ENCODE assay signal across 12 cellular contexts in the genomic region with DNA sequence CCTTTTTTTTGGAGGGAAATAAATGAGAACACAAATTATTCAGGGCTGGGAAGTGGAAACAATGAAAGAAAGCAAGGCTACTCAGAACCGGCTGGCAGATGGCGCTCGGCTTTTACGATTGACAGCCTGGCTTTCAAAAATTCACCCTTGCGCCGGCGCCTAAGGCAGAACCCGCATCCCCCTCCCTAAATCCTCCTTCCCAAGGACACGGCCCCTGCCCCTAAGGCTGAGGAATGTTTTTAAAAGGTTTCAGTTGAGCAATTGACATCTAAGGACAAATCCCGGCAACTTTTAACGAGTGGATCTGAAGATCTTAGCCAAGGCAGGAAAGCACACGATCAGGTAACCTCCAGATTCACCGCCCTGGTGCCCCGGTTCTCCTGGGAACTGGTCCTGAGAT. TPM values are rescaled to one million over a fixed set of nuclear protein-coding genes. Genes with fewer than 3 reads are reported as not detected.
DNase-seq lines count a peak whose midpoint lies in the region; ATAC-seq and TF ChIP-seq lines count a peak whose summit lies in the region.
"Had no signal": no experiment of that assay in that cellular context is flagged by ENCODE, and none has a peak within 500 bp of the region (broad histone marks: within the 10 kb centered on the region; RNA-seq: fewer than 3 reads in every experiment).

No MANE protein-coding gene starts in this region.

- peaks cover 16% of the 10 kb centered on the region for H3K4me1 Mint-ChIP-seq in type B pancreatic cell (ENCODE audit: unreplicated experiment)
- H3K4me1 Mint-ChIP-seq in CD8-positive, alpha-beta T cell (ENCODE audit: low read depth): peaks cover 5% of the 10 kb centered on the region

- POLR2A ChIA-PET in CD8-positive, alpha-beta T cell (lab: Charles Lee): no interaction called here

- no peaks in the 10 kb centered on the region for H3K4me1 ChIP-seq in cardiac muscle cell (ENCODE audit: low read depth)
- H3K4me1 ChIP-seq in CD8-positive, alpha-beta T cell (ENCODE audit: insufficient read depth, low read length): no peaks in the 10 kb centered on the region

- H3K36me3 ChIP-seq in cardiac muscle cell: no peaks in the 10 kb centered on the region
- H3K36me3 ChIP-seq in CD8-positive, alpha-beta T cell (ENCODE audit: insufficient read depth, low read length): no peaks in the 10 kb centered on the region
- H3K36me3 ChIP-seq: tibial nerve had no signal

- H3K9me3 Mint-ChIP-seq in type B pancreatic cell: no peaks in the 10 kb centered on the region
- H3K9me3 Mint-ChIP-seq in CD8-positive, alpha-beta T cell: no peaks in the 10 kb centered on the region
- H3K9me3 Mint-ChIP-seq: activated T-cell treated with anti-CD3 and anti-CD28 coated beads, Interleukin-2, amount 50 U/mL, for 72 hours had no signal

- H3K36me3 Mint-ChIP-seq in type B pancreatic cell: no peaks in the 10 kb centered on the region
- no peaks in the 10 kb centered on the region for H3K36me3 Mint-ChIP-seq in CD8-positive, alpha-beta T cell

- no peak overlapping the region for H3K27ac ChIP-seq in cardiac muscle cell
- no peak overlapping the region for H3K27ac ChIP-seq in CD8-positive, alpha-beta T cell (ENCODE audit: low read depth, low read length)
- H3K27ac ChIP-seq: tibial nerve had no signal

- H3K4me3 ChIP-seq in cardiac muscle cell (no peak overlapping the region), fibroblast of pulmonary artery (replicated peaks; ENCODE audit: low read depth, low read length) (no peak overlapping the region)
- no peak overlapping the region for H3K4me3 ChIP-seq in CD8-positive, alpha-beta T cell (ENCODE audit: low read depth, low read length)
- H3K4me3 ChIP-seq: tibial nerve had no signal

- TF ChIP-seq CTCF in cardiac muscle cell (IDR thresholded peaks at IDR 0.05; ENCODE audit: low read depth, low read length) (peak; percentile 21), fibroblast of pulmonary artery (IDR thresholded peaks at IDR 0.05; ENCODE audit: low read length, missing control alignments) (peak; percentile 11), type B pancreatic cell (conservative IDR thresholded peaks at IDR 0.05) (peak; percentile 66)
- no peak for TF ChIP-seq CTCF in CD8-positive, alpha-beta T cell (IDR thresholded peaks at IDR 0.05)

- CTCF ChIA-PET in CD8-positive, alpha-beta T cell (lab: Charles Lee): interaction anchor here (1.9 to 3.9 kb wide), 4 partner anchors 219 to 627 kb away, joined by 11 to 25 read pairs (median 12); no protein-coding TSS in a partner anchor

- ATAC-seq in left cardiac atrium (no peak), HG03159 (IDR thresholded peaks at IDR 0.05; ENCODE audit: unreplicated experiment) (no peak)
- ATAC-seq in CD8-positive, alpha-beta T cell: no peak
- ATAC-seq: activated T-cell treated with anti-CD3 and anti-CD28 coated beads, Interleukin-2, amount 50 U/mL, for 72 hours had no signal

- DNase-seq in cardiac muscle cell (ENCODE audit: low read depth in 1 of 2, low spot score in 1 of 2) (no peak), left cardiac atrium (no peak), RPMI7951 (ENCODE audit: low read depth) (peak; percentile 44), fibroblast of pulmonary artery (ENCODE audit: low read depth) (no peak), type B pancreatic cell (ENCODE audit: extremely low spot score, unreplicated experiment) (no peak), NAMALWA (ENCODE audit: low spot score) (no peak)
- DNase-seq in CD8-positive, alpha-beta T cell: no peak
- DNase-seq: activated T-cell treated with anti-CD3 and anti-CD28 coated beads, Interleukin-2, amount 50 U/mL, for 72 hours; mammary epithelial cell; T-helper 1 cell had no signal

- intact Hi-C loops in left cardiac atrium (cut with DNase I): loop anchor here in 1 of 2 donors (2.0 to 5.0 kb wide), 2 partner anchors 354 to 629 kb away; no protein-coding TSS in a partner anchor
- intact Hi-C loops in CD8-positive, alpha-beta T cell (cut with DNase I, micrococcal nuclease): loop anchor here in 1 of 2 experiments (5.0 kb wide), 1 partner anchor 219 kb away; no protein-coding TSS in a partner anchor

- no peaks in the 10 kb centered on the region for H3K9me3 ChIP-seq in cardiac muscle cell (ENCODE audit: low read depth)
- no peaks in the 10 kb centered on the region for H3K9me3 ChIP-seq in CD8-positive, alpha-beta T cell (ENCODE audit: low read length)
- H3K9me3 ChIP-seq: tibial nerve had no signal

- H3K27me3 ChIP-seq in cardiac muscle cell: no peaks in the 10 kb centered on the region
- H3K27me3 ChIP-seq in CD8-positive, alpha-beta T cell (ENCODE audit: insufficient read depth, low read length): no peaks in the 10 kb centered on the region
- H3K27me3 ChIP-seq: tibial nerve had no signal

- peaks cover 4% of the 10 kb centered on the region for H3K27me3 Mint-ChIP-seq in type B pancreatic cell
- no peaks in the 10 kb centered on the region for H3K27me3 Mint-ChIP-seq in CD8-positive, alpha-beta T cell (ENCODE audit: low read depth)

- H3K27ac Mint-ChIP-seq in type B pancreatic cell: peak overlapping the region; percentile 21
- no peak overlapping the region for H3K27ac Mint-ChIP-seq in CD8-positive, alpha-beta T cell
- H3K27ac Mint-ChIP-seq: activated T-cell treated with anti-CD3 and anti-CD28 coated beads, Interleukin-2, amount 50 U/mL, for 72 hours had no signal

- H3K4me3 Mint-ChIP-seq in type B pancreatic cell: no peak overlapping the region
- no peak overlapping the region for H3K4me3 Mint-ChIP-seq in CD8-positive, alpha-beta T cell
- H3K4me3 Mint-ChIP-seq: activated T-cell treated with anti-CD3 and anti-CD28 coated beads, Interleukin-2, amount 50 U/mL, for 72 hours had no signal

RNA-seq across cellular contexts. Expression of a gene that starts 16.3 kb away (rescaled TPM):
- total RNA-seq in cardiac muscle cell (1,319 and 1,641 TPM in 2 replicates), left cardiac atrium (1,000 to 10,000 TPM; 1,020 to 1,609 TPM), type B pancreatic cell (ENCODE audit: low replicate concordance) (1,005 and 1,406 TPM in 2 replicates)
- polyA plus RNA-seq in cardiac muscle cell: 2,522 and 2,744 TPM in 2 replicates
- 853 and 1,108 TPM in 2 replicates for total RNA-seq in RPMI7951 (2014; rRNA removed; shearing (Covaris generic))
- total RNA-seq in CD8-positive, alpha-beta T cell: 1,000 to 10,000 TPM; 1,064 to 1,097 TPM

RNA-seq across cellular contexts. Expression of a gene that starts 18.1 kb away (rescaled TPM):
- total RNA-seq in cardiac muscle cell (1.3 and 1.8 TPM in 2 replicates), left cardiac atrium (under 1 TPM; 0.37 to 0.80 TPM), type B pancreatic cell (ENCODE audit: low replicate concordance) (1.7 and 6.1 TPM in 2 replicates)
- polyA plus RNA-seq in cardiac muscle cell: 1.3 and 1.4 TPM in 2 replicates
- 1.1 TPM in 2 replicates for total RNA-seq in RPMI7951 (2014; rRNA removed; shearing (Covaris generic))
- under 1 TPM in 1 of 2 experiments, not detected in 1; 0.28 TPM for total RNA-seq in CD8-positive, alpha-beta T cell
